2 cellular contexts compared by ENCODE assay signal in the genomic region with DNA sequence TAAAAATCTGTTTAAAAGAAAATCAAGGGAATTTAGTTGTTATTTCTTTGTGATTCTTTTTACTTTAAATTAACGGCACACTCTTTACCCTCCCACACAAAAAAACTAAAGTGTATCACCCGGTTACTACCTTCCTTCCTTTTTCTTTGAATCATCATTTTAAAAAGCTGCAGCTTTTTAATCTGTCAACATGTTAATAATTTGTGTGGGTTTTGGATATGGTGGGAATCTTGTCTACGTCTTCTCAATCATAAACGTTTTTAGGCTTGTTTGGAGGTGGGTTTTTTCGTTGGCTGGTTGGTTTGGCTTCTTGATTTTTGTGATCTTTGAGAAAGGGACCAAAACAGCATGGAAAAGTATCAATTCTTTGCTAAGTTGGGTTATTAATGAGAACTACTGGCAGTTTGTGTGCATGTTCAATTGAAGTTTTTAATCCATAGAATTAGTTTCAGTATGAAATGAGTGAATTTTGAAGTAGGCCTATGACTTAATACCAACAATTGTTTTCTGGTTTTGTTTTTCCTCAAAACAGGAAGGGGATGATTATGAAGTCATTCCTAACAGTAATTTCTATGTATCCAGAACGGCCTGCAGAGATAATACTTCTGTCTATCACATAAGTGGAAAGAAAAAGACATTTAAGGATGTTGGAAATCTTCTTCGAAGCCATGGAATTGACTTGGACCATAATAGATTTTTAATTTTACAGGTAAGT.
TF ChIP-seq lines count a peak whose summit lies in the region.

No MANE protein-coding gene starts in this region.

TF ChIP-seq in A549, 52 proteins besides CTCF, POLR2A, EP300 and RAD21:
- TF ChIP-seq HOXA7 (CRISPR knock-in tag; IDR thresholded peaks at IDR 0.05) = no peak
- no peak for TF ChIP-seq FOSL2 (IDR thresholded peaks at IDR 0.05)
- TF ChIP-seq FOSL2 (CRISPR knock-in tag; IDR thresholded peaks at IDR 0.05) = no peak
- no peak for TF ChIP-seq FOSB (CRISPR knock-in tag; IDR thresholded peaks at IDR 0.05)
- no peak for TF ChIP-seq SREBF2 (IDR thresholded peaks at IDR 0.05)
- no peak for TF ChIP-seq PHF8 (IDR thresholded peaks at IDR 0.05; ENCODE audit: borderline replicate concordance, low read depth)
- no peak for TF ChIP-seq BHLHE40 (IDR thresholded peaks at IDR 0.05; ENCODE audit: low read depth, low read length)
- no peak for TF ChIP-seq CHD2 (IDR thresholded peaks at IDR 0.05; ENCODE audit: low read length, partially characterized antibody)
- TF ChIP-seq ZNF302 (CRISPR knock-in tag; IDR thresholded peaks at IDR 0.05) = no peak
- TF ChIP-seq EHF (CRISPR knock-in tag; IDR thresholded peaks at IDR 0.05) = no peak
- TF ChIP-seq, protein P1, sequence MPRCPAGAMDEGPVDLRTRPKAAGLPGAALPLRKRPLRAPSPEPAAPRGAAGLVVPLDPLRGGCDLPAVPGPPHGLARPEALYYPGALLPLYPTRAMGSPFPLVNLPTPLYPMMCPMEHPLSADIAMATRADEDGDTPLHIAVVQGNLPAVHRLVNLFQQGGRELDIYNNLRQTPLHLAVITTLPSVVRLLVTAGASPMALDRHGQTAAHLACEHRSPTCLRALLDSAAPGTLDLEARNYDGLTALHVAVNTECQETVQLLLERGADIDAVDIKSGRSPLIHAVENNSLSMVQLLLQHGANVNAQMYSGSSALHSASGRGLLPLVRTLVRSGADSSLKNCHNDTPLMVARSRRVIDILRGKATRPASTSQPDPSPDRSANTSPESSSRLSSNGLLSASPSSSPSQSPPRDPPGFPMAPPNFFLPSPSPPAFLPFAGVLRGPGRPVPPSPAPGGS (IDR thresholded peaks at IDR 0.05) = no peak

TF ChIP-seq in HepG2, 621 proteins besides CTCF, POLR2A, EP300 and RAD21:
- TF ChIP-seq, protein P2, sequence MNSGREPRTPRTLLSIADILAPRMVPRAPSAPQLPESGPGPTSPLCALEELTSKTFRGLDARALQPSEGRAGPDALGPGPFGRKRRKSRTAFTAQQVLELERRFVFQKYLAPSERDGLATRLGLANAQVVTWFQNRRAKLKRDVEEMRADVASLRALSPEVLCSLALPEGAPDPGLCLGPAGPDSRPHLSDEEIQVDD (CRISPR knock-in tag; IDR thresholded peaks at IDR 0.05; ENCODE audit: borderline replicate concordance) = no peak
- TF ChIP-seq SPEN (CRISPR knock-in tag; IDR thresholded peaks at IDR 0.05; ENCODE audit: low read depth) = no peak
- TF ChIP-seq, protein P3, sequence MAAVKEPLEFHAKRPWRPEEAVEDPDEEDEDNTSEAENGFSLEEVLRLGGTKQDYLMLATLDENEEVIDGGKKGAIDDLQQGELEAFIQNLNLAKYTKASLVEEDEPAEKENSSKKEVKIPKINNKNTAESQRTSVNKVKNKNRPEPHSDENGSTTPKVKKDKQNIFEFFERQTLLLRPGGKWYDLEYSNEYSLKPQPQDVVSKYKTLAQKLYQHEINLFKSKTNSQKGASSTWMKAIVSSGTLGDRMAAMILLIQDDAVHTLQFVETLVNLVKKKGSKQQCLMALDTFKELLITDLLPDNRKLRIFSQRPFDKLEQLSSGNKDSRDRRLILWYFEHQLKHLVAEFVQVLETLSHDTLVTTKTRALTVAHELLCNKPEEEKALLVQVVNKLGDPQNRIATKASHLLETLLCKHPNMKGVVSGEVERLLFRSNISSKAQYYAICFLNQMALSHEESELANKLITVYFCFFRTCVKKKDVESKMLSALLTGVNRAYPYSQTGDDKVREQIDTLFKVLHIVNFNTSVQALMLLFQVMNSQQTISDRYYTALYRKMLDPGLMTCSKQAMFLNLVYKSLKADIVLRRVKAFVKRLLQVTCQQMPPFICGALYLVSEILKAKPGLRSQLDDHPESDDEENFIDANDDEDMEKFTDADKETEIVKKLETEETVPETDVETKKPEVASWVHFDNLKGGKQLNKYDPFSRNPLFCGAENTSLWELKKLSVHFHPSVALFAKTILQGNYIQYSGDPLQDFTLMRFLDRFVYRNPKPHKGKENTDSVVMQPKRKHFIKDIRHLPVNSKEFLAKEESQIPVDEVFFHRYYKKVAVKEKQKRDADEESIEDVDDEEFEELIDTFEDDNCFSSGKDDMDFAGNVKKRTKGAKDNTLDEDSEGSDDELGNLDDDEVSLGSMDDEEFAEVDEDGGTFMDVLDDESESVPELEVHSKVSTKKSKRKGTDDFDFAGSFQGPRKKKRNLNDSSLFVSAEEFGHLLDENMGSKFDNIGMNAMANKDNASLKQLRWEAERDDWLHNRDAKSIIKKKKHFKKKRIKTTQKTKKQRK (IDR thresholded peaks at IDR 0.05; ENCODE audit: low read length) = no peak
- no peak for TF ChIP-seq ZNF570 (CRISPR knock-in tag; IDR thresholded peaks at IDR 0.05; ENCODE audit: borderline replicate concordance)
- no peak for TF ChIP-seq ZNF224 (CRISPR knock-in tag; IDR thresholded peaks at IDR 0.05)
- TF ChIP-seq, protein P4, sequence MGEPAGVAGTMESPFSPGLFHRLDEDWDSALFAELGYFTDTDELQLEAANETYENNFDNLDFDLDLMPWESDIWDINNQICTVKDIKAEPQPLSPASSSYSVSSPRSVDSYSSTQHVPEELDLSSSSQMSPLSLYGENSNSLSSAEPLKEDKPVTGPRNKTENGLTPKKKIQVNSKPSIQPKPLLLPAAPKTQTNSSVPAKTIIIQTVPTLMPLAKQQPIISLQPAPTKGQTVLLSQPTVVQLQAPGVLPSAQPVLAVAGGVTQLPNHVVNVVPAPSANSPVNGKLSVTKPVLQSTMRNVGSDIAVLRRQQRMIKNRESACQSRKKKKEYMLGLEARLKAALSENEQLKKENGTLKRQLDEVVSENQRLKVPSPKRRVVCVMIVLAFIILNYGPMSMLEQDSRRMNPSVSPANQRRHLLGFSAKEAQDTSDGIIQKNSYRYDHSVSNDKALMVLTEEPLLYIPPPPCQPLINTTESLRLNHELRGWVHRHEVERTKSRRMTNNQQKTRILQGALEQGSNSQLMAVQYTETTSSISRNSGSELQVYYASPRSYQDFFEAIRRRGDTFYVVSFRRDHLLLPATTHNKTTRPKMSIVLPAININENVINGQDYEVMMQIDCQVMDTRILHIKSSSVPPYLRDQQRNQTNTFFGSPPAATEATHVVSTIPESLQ (CRISPR knock-in tag; conservative IDR thresholded peaks at IDR 0.05) = no peak
- TF ChIP-seq PHF20 (CRISPR knock-in tag; IDR thresholded peaks at IDR 0.05) = no peak
- TF ChIP-seq KMT2A (CRISPR knock-in tag; IDR thresholded peaks at IDR 0.05) = no peak
- TF ChIP-seq TAF15 (IDR thresholded peaks at IDR 0.05; ENCODE audit: low read depth, low read length, poor library complexity, severe bottlenecking) = no peak
- TF ChIP-seq KLF9 (CRISPR knock-in tag; IDR thresholded peaks at IDR 0.05; ENCODE audit: low read depth) = no peak
- TF ChIP-seq JARID2 (CRISPR knock-in tag; IDR thresholded peaks at IDR 0.05; ENCODE audit: insufficient replicate concordance) = no peak
